8 cellular contexts compared by ENCODE assay signal in the genomic region with DNA sequence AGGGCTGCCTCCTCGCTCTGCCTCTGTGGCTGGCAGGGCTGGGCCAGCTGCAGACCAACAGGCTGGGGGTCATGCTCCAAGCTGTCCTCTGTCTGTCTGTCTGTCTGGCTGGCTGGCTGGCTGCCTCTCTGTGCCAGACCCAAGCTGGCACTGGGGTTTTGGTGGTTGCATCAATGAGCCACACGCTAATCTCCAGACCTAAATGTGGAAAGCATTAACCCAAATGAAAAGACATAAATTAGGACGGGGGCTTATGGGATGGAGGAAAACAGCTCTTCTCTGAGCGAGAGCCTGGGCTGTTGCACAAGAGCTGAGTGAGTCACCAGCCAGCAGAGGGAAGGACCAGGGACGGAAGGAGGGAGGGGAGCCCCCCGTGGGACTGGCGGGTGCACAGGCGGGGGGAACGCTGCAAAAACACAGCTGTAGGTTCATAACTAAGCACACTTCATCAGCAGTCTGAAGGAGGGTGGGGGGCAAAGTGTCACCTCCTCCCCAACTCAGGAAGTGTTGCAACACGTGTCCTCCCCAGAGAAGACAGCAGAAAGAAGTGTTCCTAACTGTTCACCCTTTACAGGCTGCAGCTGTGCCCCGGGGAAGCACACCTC.
DNase-seq lines count a peak whose midpoint lies in the region; ATAC-seq and TF ChIP-seq lines count a peak whose summit lies in the region.

No MANE protein-coding gene starts in this region.

- peak overlapping the region; percentile 33 for H2AK5ac ChIP-seq in trophoblast cell (ENCODE audit: low read length)

- H3K36me3 Mint-ChIP-seq in activated T-helper 17 cell treated with anti-CD3 and anti-CD28 coated beads, Interleukin-2, amount 50 U/mL, for 72 hours (ENCODE audit: low read depth): no peaks in the 10 kb centered on the region

- H4K12ac ChIP-seq in trophoblast cell (ENCODE audit: low read depth, low read length): no peak overlapping the region

- peak overlapping the region; percentile 17 for H2BK12ac ChIP-seq in trophoblast cell (ENCODE audit: low read length)

- peak overlapping the region; percentile 39 for H4K8ac ChIP-seq in trophoblast cell (ENCODE audit: low read depth, low read length)

- no peaks in the 10 kb centered on the region for H3K9me3 Mint-ChIP-seq in activated T-helper 17 cell treated with anti-CD3 and anti-CD28 coated beads, Interleukin-2, amount 50 U/mL, for 72 hours

- DNase-seq in AG04450 (ENCODE audit: low read depth, low spot score) (peak; percentile 85), NT2/D1 (ENCODE audit: low read depth, low spot score) (no peak), foreskin keratinocyte (peak; percentile 33 to 55), trophoblast cell (peak; percentile 85 to 90), upper lobe of left lung (peak; percentile 85 to 91), retina (no peak)

- peaks cover 8% of the 10 kb centered on the region for H3K4me1 Mint-ChIP-seq in activated T-helper 17 cell treated with anti-CD3 and anti-CD28 coated beads, Interleukin-2, amount 50 U/mL, for 72 hours

- no peaks in the 10 kb centered on the region for H3K27me3 ChIP-seq in AG04450 (ENCODE audit: control insufficient read depth, insufficient read depth, low read length)
- H3K27me3 ChIP-seq in NT2/D1 (ENCODE audit: insufficient read depth, insufficient read length): no peaks in the 10 kb centered on the region
- H3K27me3 ChIP-seq in foreskin keratinocyte: no peaks in the 10 kb centered on the region
- no peaks in the 10 kb centered on the region for H3K27me3 ChIP-seq in trophoblast cell (ENCODE audit: insufficient read depth, low read length)
- no peaks in the 10 kb centered on the region for H3K27me3 ChIP-seq in upper lobe of left lung

- no peak for TF ChIP-seq CTCF in AG04450 (IDR thresholded peaks at IDR 0.05; ENCODE audit: low read depth, low read length)
- TF ChIP-seq CTCF in foreskin keratinocyte (conservative IDR thresholded peaks at IDR 0.05): no peak
- no peak for TF ChIP-seq CTCF in upper lobe of left lung (IDR thresholded peaks at IDR 0.05)

- no peak overlapping the region for H3K4me3 Mint-ChIP-seq in activated T-helper 17 cell treated with anti-CD3 and anti-CD28 coated beads, Interleukin-2, amount 50 U/mL, for 72 hours

- H3K18ac ChIP-seq in trophoblast cell (ENCODE audit: low read length): peak overlapping the region; percentile 78

- peak overlapping the region; percentile 34 for H3K14ac ChIP-seq in trophoblast cell (ENCODE audit: low read length)

- peaks cover 36% of the 10 kb centered on the region for H3K27me3 Mint-ChIP-seq in activated T-helper 17 cell treated with anti-CD3 and anti-CD28 coated beads, Interleukin-2, amount 50 U/mL, for 72 hours

- no peak overlapping the region for H3K23ac ChIP-seq in trophoblast cell (ENCODE audit: low read length)

- H3K36me3 ChIP-seq in NT2/D1 (ENCODE audit: insufficient read depth, insufficient read length, low read length) (no peaks in the 10 kb centered on the region), trophoblast cell (ENCODE audit: control insufficient read depth in 1 of 2, insufficient read depth in 2 of 2, low read length in 2 of 2) (no peaks in the 10 kb centered on the region), upper lobe of left lung (no peaks in the 10 kb centered on the region)

- H3K4me1 ChIP-seq in NT2/D1 (ENCODE audit: insufficient read depth, insufficient read length): peaks cover 7% of the 10 kb centered on the region
- peaks cover 3% of the 10 kb centered on the region for H3K4me1 ChIP-seq in foreskin keratinocyte
- peaks cover 47 to 51% of the 10 kb centered on the region in 2 experiments for H3K4me1 ChIP-seq in trophoblast cell (ENCODE audit: control insufficient read depth in 1 of 2, insufficient read depth in 2 of 2, low read length in 2 of 2)
- H3K4me1 ChIP-seq in upper lobe of left lung: peaks cover 40 to 60% (median 43%) of the 10 kb centered on the region in 4 donors

- no peak overlapping the region for H4K91ac ChIP-seq in trophoblast cell (ENCODE audit: low read depth, low read length)

- peak in 1 of 4 donors; percentile 9 for TF ChIP-seq POLR2A in upper lobe of left lung (IDR thresholded peaks at IDR 0.05)

- H3K4ac ChIP-seq in trophoblast cell (ENCODE audit: low read depth, low read length): peak overlapping the region; percentile 23

- no CpG with 5 or more reads among the region's 11 CpGs for whole genome bisulfite sequencing in trophoblast cell (ENCODE audit: extremely low coverage, insufficient coverage, insufficient read length)
- WGBS in upper lobe of left lung, 2 donors: 6 to 14% methylated on average over 10 to 11 of the region's 11 CpGs

- H3K9me3 ChIP-seq in AG04450 (ENCODE audit: control insufficient read depth, insufficient read depth, low read length) (peaks cover 13% of the 10 kb centered on the region), NT2/D1 (ENCODE audit: insufficient read depth, low read length) (no peaks in the 10 kb centered on the region; the same call in 1 of the 2 replicates), trophoblast cell (ENCODE audit: insufficient read depth, low read depth, low read length) (no peaks in the 10 kb centered on the region), upper lobe of left lung (no peaks in the 10 kb centered on the region)

- CTCF ChIA-PET in AG04450 (lab: Charles Lee): interaction anchor here (1.1 kb wide), 1 partner anchor 503 kb away, joined by 3 read pairs; no protein-coding TSS in a partner anchor

- H3K4me2 ChIP-seq in trophoblast cell (ENCODE audit: low read length): peak overlapping the region; percentile 53

- TF ChIP-seq EP300 in upper lobe of left lung (IDR thresholded peaks at IDR 0.05): peak in 2 of 4 donors; percentile 51 to 56

- ATAC-seq in GM21723 (IDR thresholded peaks at IDR 0.05; ENCODE audit: unreplicated experiment) (peak; percentile 39), foreskin keratinocyte (peak; percentile 86), upper lobe of left lung (ENCODE audit: low FRiP score in 2 of 2) (peak; percentile 87 to 94)
- ATAC-seq in activated T-helper 17 cell treated with anti-CD3 and anti-CD28 coated beads, Interleukin-2, amount 50 U/mL, for 72 hours (replicated peaks): peak; percentile 19

- H3K27ac ChIP-seq in AG04450 (ENCODE audit: low read depth, low read length) (peak overlapping the region; percentile 95), foreskin keratinocyte (no peak overlapping the region), trophoblast cell (ENCODE audit: low read depth, low read length) (peak overlapping the region; percentile 62), upper lobe of left lung (peak overlapping the region; percentile 79 to 88 (median 84))

- H3K27ac Mint-ChIP-seq in activated T-helper 17 cell treated with anti-CD3 and anti-CD28 coated beads, Interleukin-2, amount 50 U/mL, for 72 hours: no peak overlapping the region

- POLR2A ChIA-PET in AG04450 (lab: Yijun Ruan, JAX): interaction anchor here (1.0 to 2.4 kb wide), 3 partner anchors 10 to 12 kb away, joined by 3 to 19 read pairs (median 8); no protein-coding TSS in a partner anchor

- peak overlapping the region; percentile 25 for H2BK120ac ChIP-seq in trophoblast cell (ENCODE audit: insufficient read depth, low read length, poor library complexity)

- peak overlapping the region; percentile 61 for H3K9ac ChIP-seq in NT2/D1 (ENCODE audit: insufficient read length, low read depth)
- H3K9ac ChIP-seq in trophoblast cell (ENCODE audit: low read length): no peak overlapping the region

- H3K4me3 ChIP-seq in AG04450 (ENCODE audit: low read depth, low read length) (peak overlapping the region; percentile 33), NT2/D1 (ENCODE audit: insufficient read length, low read depth) (no peak overlapping the region), trophoblast cell (ENCODE audit: low read depth, low read length) (no peak overlapping the region), upper lobe of left lung (peak overlapping the region in 2 of 4 donors; percentile 17 to 19)

- peaks cover 21% of the 10 kb centered on the region for H3K79me1 ChIP-seq in trophoblast cell (ENCODE audit: low read length)

- H2BK5ac ChIP-seq in trophoblast cell (ENCODE audit: low read depth, low read length, poor library complexity): peak overlapping the region; percentile 10

- no peaks in the 10 kb centered on the region for H3K79me2 ChIP-seq in trophoblast cell (ENCODE audit: control insufficient read depth, insufficient read depth, low read length, poor library complexity)

- H2AFZ ChIP-seq in trophoblast cell (ENCODE audit: insufficient read depth, low read length, poor library complexity): no peak overlapping the region

Comparison
In these comparisons a context has a peak if more than half of its experiments do, and no peak if none do; other contexts are left out.
1. DNase-seq: peak in AG04450 (single experiment), foreskin keratinocyte (2 of 2), trophoblast cell (2 of 2) and upper lobe of left lung (2 of 2); none in NT2/D1 (single experiment) and retina (single experiment).
2. ATAC-seq: peak in every context shown above with its lines; median percentile 90 in upper lobe of left lung; 86 in foreskin keratinocyte; 39 in GM21723; 19 in activated T-helper 17 cell treated with anti-CD3 and anti-CD28 coated beads, Interleukin-2, amount 50 U/mL, for 72 hours.